ENCODE assay signal across 20 cellular contexts in genomic region chr3:23438657-23439056, GRCh38.
A peak's percentile ranks its signal among the peaks of the same experiment; 100 is the strongest.
DNase-seq lines count a peak whose midpoint lies in the region; ATAC-seq and TF ChIP-seq lines count a peak whose summit lies in the region.
"Had no signal": no experiment of that assay in that cellular context is flagged by ENCODE, and none has a peak within 500 bp of the region (broad histone marks: within the 10 kb centered on the region; RNA-seq: fewer than 3 reads in every experiment).

No MANE protein-coding gene starts in this region.

- H3K4me1 ChIP-seq in OCI-LY3 (ENCODE audit: low read length): peaks cover 61% of the 10 kb centered on the region
- H3K4me1 ChIP-seq in GM23338 (ENCODE audit: insufficient read depth): peaks cover 38% of the 10 kb centered on the region
- H3K4me1 ChIP-seq: esophagus muscularis mucosa had no signal

- H3K4me3 ChIP-seq in OCI-LY3 (ENCODE audit: low read length): peak overlapping the region; percentile 31; the same call in 1 of the 2 replicates
- no peak overlapping the region for H3K4me3 ChIP-seq in GM23338
- H3K4me3 ChIP-seq: esophagus muscularis mucosa, smooth muscle cell, thoracic aorta had no signal

- H3K4me3 Mint-ChIP-seq in GM23338: no peak overlapping the region
- H3K4me3 Mint-ChIP-seq: activated CD4-positive, alpha-beta T cell treated with anti-CD3 and anti-CD28 coated beads for 36 hours; activated CD8-positive, alpha-beta memory T cell treated with anti-CD3 and anti-CD28 coated beads, Interleukin-2, amount 10 ng/mL, durations not matched to agents 7 days and 5 days; neural crest cell had no signal

- no peaks in the 10 kb centered on the region for H3K36me3 ChIP-seq in OCI-LY3 (replicated peaks; ENCODE audit: low read depth, low read length)
- no peaks in the 10 kb centered on the region for H3K36me3 ChIP-seq in GM23338 (ENCODE audit: insufficient read depth)
- H3K36me3 ChIP-seq: esophagus muscularis mucosa, thoracic aorta had no signal

- TF ChIP-seq CTCF in OCI-LY3 (IDR thresholded peaks at IDR 0.05; ENCODE audit: low read depth, low read length) (no peak), GM23338 (conservative IDR thresholded peaks at IDR 0.05; ENCODE audit: low read depth in 2 of 2) (no peak)

- no peak overlapping the region for H3K27ac Mint-ChIP-seq in GM23338
- H3K27ac Mint-ChIP-seq: activated CD4-positive, alpha-beta T cell treated with anti-CD3 and anti-CD28 coated beads for 36 hours; activated CD8-positive, alpha-beta memory T cell treated with anti-CD3 and anti-CD28 coated beads, Interleukin-2, amount 10 ng/mL, durations not matched to agents 7 days and 5 days had no signal

- H4K20me1 ChIP-seq in OCI-LY3 (ENCODE audit: insufficient read depth, low read length) (peaks cover 67% of the 10 kb centered on the region), GM23338 (replicated peaks; ENCODE audit: insufficient read depth) (no peaks in the 10 kb centered on the region)

- peak overlapping the region; percentile 70 for H3K4me2 ChIP-seq in OCI-LY3 (ENCODE audit: low read length)
- H3K4me2 ChIP-seq in GM23338: no peak overlapping the region
- H3K4me2 ChIP-seq: SK-N-SH, smooth muscle cell had no signal

- peaks cover 6% of the 10 kb centered on the region; the same call in 1 of the 2 replicates for H3K9me2 ChIP-seq in GM23338 (ENCODE audit: insufficient read depth)
- H3K9me2 ChIP-seq: SK-N-SH had no signal

- ATAC-seq in GM18868 (IDR thresholded peaks at IDR 0.05; ENCODE audit: unreplicated experiment) (peak; percentile 48), GM21528 (IDR thresholded peaks at IDR 0.05; ENCODE audit: low FRiP score, unreplicated experiment) (peak; percentile 38), HG03097 (IDR thresholded peaks at IDR 0.05; ENCODE audit: low FRiP score, unreplicated experiment) (peak; percentile 37), GM23338 (no peak), esophagus mucosa (no peak)
- ATAC-seq: activated CD4-positive, alpha-beta T cell treated with anti-CD3 and anti-CD28 coated beads for 36 hours; activated CD8-positive, alpha-beta memory T cell treated with anti-CD3 and anti-CD28 coated beads, Interleukin-2, amount 10 ng/mL, durations not matched to agents 7 days and 5 days had no signal

- H3K9me3 Mint-ChIP-seq in GM23338: no peaks in the 10 kb centered on the region; the same call in 2 of the 3 replicates
- H3K9me3 Mint-ChIP-seq: neural crest cell had no signal

- DNase-seq in DMS79 treated with DMSO at 0.1 percent for 48 hours (lab: John Stamatoyannopoulos, UW) (no peak), GM23338 (ENCODE audit: low spot score) (no peak)
- DNase-seq: activated CD4-positive, alpha-beta T cell treated with anti-CD3 and anti-CD28 coated beads for 36 hours; activated CD8-positive, alpha-beta memory T cell treated with anti-CD3 and anti-CD28 coated beads, Interleukin-2, amount 10 ng/mL, durations not matched to agents 7 days and 5 days; activated effector memory CD4-positive, alpha-beta T cell treated with anti-CD3 and anti-CD28 coated beads, Interleukin-2, amount 50 U/mL, for 16 hours; AML-193; anterior cingulate cortex; central memory CD4-positive, alpha-beta T cell; NCI-H146; NCI-H2227 treated with DMSO at 0.1 percent for 48 hours; SK-N-SH had no signal

- H3K27me3 ChIP-seq in OCI-LY3 (ENCODE audit: low read depth, low read length) (peaks cover 17% of the 10 kb centered on the region), GM23338 (ENCODE audit: insufficient read depth) (no peaks in the 10 kb centered on the region)
- H3K27me3 ChIP-seq: esophagus muscularis mucosa had no signal

- H3K27me3 Mint-ChIP-seq in GM23338 (ENCODE audit: insufficient read depth, low read depth, poor library complexity): peaks cover 3% of the 10 kb centered on the region

- H3K27ac ChIP-seq in OCI-LY3 (ENCODE audit: low read length) (no peak overlapping the region), GM23338 (ENCODE audit: low read depth) (no peak overlapping the region)
- H3K27ac ChIP-seq: esophagus muscularis mucosa, thoracic aorta had no signal

- peaks cover 30% of the 10 kb centered on the region for H3K79me2 ChIP-seq in OCI-LY3 (ENCODE audit: low read length)
- peaks cover 31% of the 10 kb centered on the region for H3K79me2 ChIP-seq in GM23338 (replicated peaks; ENCODE audit: insufficient read depth)

- H3K36me3 Mint-ChIP-seq in GM23338 (ENCODE audit: low read depth): no peaks in the 10 kb centered on the region
- H3K36me3 Mint-ChIP-seq: activated CD8-positive, alpha-beta memory T cell treated with anti-CD3 and anti-CD28 coated beads, Interleukin-2, amount 10 ng/mL, durations not matched to agents 7 days and 5 days had no signal

- H3F3A ChIP-seq in GM23338 (replicated peaks; ENCODE audit: low read depth): no peaks in the 10 kb centered on the region

- no peaks in the 10 kb centered on the region for H3K9me3 ChIP-seq in OCI-LY3 (ENCODE audit: insufficient read depth, low read length)
- H3K9me3 ChIP-seq: esophagus muscularis mucosa, SK-N-SH, thoracic aorta had no signal

- no peak overlapping the region for H2AFZ ChIP-seq in OCI-LY3 (ENCODE audit: low read depth, low read length)
- no peak overlapping the region for H2AFZ ChIP-seq in GM23338

- no peak overlapping the region for H3K9ac ChIP-seq in OCI-LY3 (ENCODE audit: low read length)
- H3K9ac ChIP-seq: SK-N-SH had no signal

- H3K4me1 Mint-ChIP-seq in GM23338: peaks cover 54% of the 10 kb centered on the region

TF ChIP-seq in GM23338, 12 proteins besides CTCF, POLR2A, EP300 and RAD21 (continues in another document):
- TF ChIP-seq CREB1 (CRISPR knock-in tag; IDR thresholded peaks at IDR 0.05; ENCODE audit: low read depth) (no peak), ZNF331 (CRISPR knock-in tag; IDR thresholded peaks at IDR 0.05; ENCODE audit: low read depth) (no peak), JUNB (IDR thresholded peaks at IDR 0.05; ENCODE audit: unreplicated experiment) (no peak), POLR2AphosphoS5 (IDR thresholded peaks at IDR 0.05; ENCODE audit: low read depth) (no peak), ETS1 (IDR thresholded peaks at IDR 0.05) (no peak), EZH2 (IDR thresholded peaks at IDR 0.05; ENCODE audit: low read depth, unreplicated experiment) (no peak), NANOG (IDR thresholded peaks at IDR 0.05; ENCODE audit: borderline replicate concordance) (no peak), STAT1 (IDR thresholded peaks at IDR 0.05; ENCODE audit: unreplicated experiment) (no peak), ZNF114 (CRISPR knock-in tag; IDR thresholded peaks at IDR 0.05) (no peak)

Comparison
In these comparisons a context has a peak if more than half of its experiments do, and no peak if none do; other contexts are left out.
1. ATAC-seq: peak in GM18868 (single experiment), GM21528 (single experiment) and HG03097 (single experiment); none in GM23338 (single experiment) and esophagus mucosa (single experiment).